In genomic region chr12:53005986-53006809, GRCh38 we compare ENCODE assay signal across 8 cellular contexts. TPM values are rescaled to one million over a fixed set of nuclear protein-coding genes. Genes with fewer than 3 reads are reported as not detected.
DNase-seq lines count a peak whose midpoint lies in the region; ATAC-seq, FAIRE-seq and TF ChIP-seq lines count a peak whose summit lies in the region.

Gene EIF4B, plus strand, starts transcription at chr12:53006456. Its CDS starts 28 bp downstream, at chr12:53006484.

- H3K27me3 Mint-ChIP-seq in astrocyte (ENCODE audit: low read depth, unreplicated experiment), result no peaks in the 10 kb centered on the region

- H3K27ac Mint-ChIP-seq in astrocyte (ENCODE audit: unreplicated experiment), result peak within 1 kb of the TSS; percentile 99

- peak; percentile 100 for DNase-seq in NCI-H2029 (lab: John Stamatoyannopoulos, UW)
- peak; percentile 100 for DNase-seq in T-helper 22 cell (ENCODE audit: low read depth)
- peak; percentile 99 for DNase-seq in astrocyte (ENCODE audit: low read depth)
- peak; percentile 100 for DNase-seq in right cardiac atrium
- peak; percentile 99 for DNase-seq in putamen (ENCODE audit: low spot score)
- peak; percentile 98 to 100 for DNase-seq in vagina (ENCODE audit: extremely low spot score in 2 of 2)

- peak within 1 kb of the TSS; percentile 85 for H2AFZ ChIP-seq in astrocyte (ENCODE audit: low read depth, low read length)

- peak within 1 kb of the TSS; percentile 99 for H3K9ac ChIP-seq in astrocyte (ENCODE audit: low read length)

- H3K27ac ChIP-seq in astrocyte (ENCODE audit: low read depth, low read length) (peak within 1 kb of the TSS; percentile 98), right cardiac atrium (ENCODE audit: low read length) (peak within 1 kb of the TSS; percentile 72), vagina (peak within 1 kb of the TSS; percentile 97)

- H3K4me3 ChIP-seq in astrocyte (ENCODE audit: insufficient read depth, low read depth, low read length) (peak within 1 kb of the TSS; percentile 100), right cardiac atrium (ENCODE audit: low read length) (peak within 1 kb of the TSS; percentile 60), vagina (peak within 1 kb of the TSS; percentile 63 to 94)

- H3K4me1 ChIP-seq in astrocyte (ENCODE audit: insufficient read depth, low read length) (peaks cover 35% of the 10 kb centered on the region), right cardiac atrium (ENCODE audit: control insufficient read depth, insufficient read depth, low read length) (no peaks in the 10 kb centered on the region), vagina (peaks cover 63% of the 10 kb centered on the region)

- peaks cover 2% of the 10 kb centered on the region for H3K9me3 Mint-ChIP-seq in astrocyte (ENCODE audit: unreplicated experiment)

- no peaks in the 10 kb centered on the region for H3K27me3 ChIP-seq in astrocyte (ENCODE audit: insufficient read depth, low read length)
- H3K27me3 ChIP-seq in right cardiac atrium (ENCODE audit: control insufficient read depth, insufficient read depth), result no peaks in the 10 kb centered on the region
- H3K27me3 ChIP-seq in vagina, result no peaks in the 10 kb centered on the region

- under 1% methylated on average over 64 of the region's 64 CpGs for WGBS in right cardiac atrium

- H3K36me3 ChIP-seq in astrocyte (ENCODE audit: insufficient read depth, low read length) (peaks cover 3% of the 10 kb centered on the region), vagina (no peaks in the 10 kb centered on the region)

- peaks cover 2% of the 10 kb centered on the region for H3K36me3 Mint-ChIP-seq in astrocyte (ENCODE audit: low read depth, unreplicated experiment)

- H4K20me1 ChIP-seq in astrocyte (ENCODE audit: insufficient read depth, low read length), result peaks cover 43% of the 10 kb centered on the region

- H3K4me2 ChIP-seq in astrocyte (ENCODE audit: low read length), result peak within 1 kb of the TSS; percentile 99

- H3K9me3 ChIP-seq in astrocyte (ENCODE audit: insufficient read depth, low read depth, low read length), result no peaks in the 10 kb centered on the region
- H3K9me3 ChIP-seq in right cardiac atrium (ENCODE audit: control insufficient read depth, low read length), result no peaks in the 10 kb centered on the region
- no peaks in the 10 kb centered on the region for H3K9me3 ChIP-seq in vagina

- intact Hi-C loops in right cardiac atrium (cut with DNase I) (no loop called here), vagina (cut with DNase I) (no loop called here)

- peak within 1 kb of the TSS; percentile 95 for H3K4me3 Mint-ChIP-seq in astrocyte (ENCODE audit: unreplicated experiment)

- peak; percentile 82 for TF ChIP-seq POLR2A in GM18505 (IDR thresholded peaks at IDR 0.05; ENCODE audit: borderline replicate concordance, extremely low read depth, insufficient read depth, insufficient read length)
- TF ChIP-seq POLR2A in vagina (IDR thresholded peaks at IDR 0.05), result peak in 1 of 2 donors; percentile 72

- TF ChIP-seq CTCF in astrocyte (IDR thresholded peaks at IDR 0.05; ENCODE audit: insufficient read depth, low read depth, low read length) (no peak), vagina (IDR thresholded peaks at IDR 0.05) (no peak)

- no peak for FAIRE-seq in astrocyte (lab: Jason Lieb, UNC)

- ATAC-seq in GM18505 (IDR thresholded peaks at IDR 0.05; ENCODE audit: unreplicated experiment), result peak; percentile 90
- ATAC-seq in HG02973 (IDR thresholded peaks at IDR 0.05; ENCODE audit: unreplicated experiment), result peak; percentile 85
- ATAC-seq in right cardiac atrium, result peak; percentile 96 to 97

- H3K79me2 ChIP-seq in astrocyte (ENCODE audit: insufficient read depth, low read length), result peaks cover 58% of the 10 kb centered on the region

- peaks cover 27% of the 10 kb centered on the region for H3K4me1 Mint-ChIP-seq in astrocyte (ENCODE audit: low read depth, unreplicated experiment)

RNA-seq across cellular contexts. Expression of gene EIF4B, which starts in this region (rescaled TPM):
- total RNA-seq in astrocyte (231 and 242 TPM in 2 replicates), right cardiac atrium (100 to 1,000 TPM; 391 to 552 (median 433) TPM), vagina (339 TPM)
- polyA plus RNA-seq in right cardiac atrium, result 65.5 TPM

Comparison
In these comparisons a context has a peak if more than half of its experiments do, and no peak if none do; other contexts are left out.
1. Peak in every context shown above with its lines: DNase-seq, ATAC-seq, H3K4me3 ChIP-seq and H3K27ac ChIP-seq.